In genomic region chr2:218229851-218230250, GRCh38 we compare ENCODE assay signal across 8 cellular contexts. TPM values are rescaled to one million over a fixed set of nuclear protein-coding genes. Genes with fewer than 3 reads are reported as not detected.
DNase-seq lines count a peak whose midpoint lies in the region; ATAC-seq, FAIRE-seq and TF ChIP-seq lines count a peak whose summit lies in the region.

No MANE protein-coding gene starts in this region.

- TF ChIP-seq POLR2A in GM12878 (IDR thresholded peaks at IDR 0.05; ENCODE audit: low read depth, low read length) = no peak

- H3K4me2 ChIP-seq in BLaER1 treated with 17β-estradiol and CSF1 and Interleukin-3, amounts not matched to agents 10 nM and 100 nM = peak overlapping the region; percentile 67 to 98 (median 87)
- H3K4me2 ChIP-seq in Karpas-422 (ENCODE audit: low read depth, low read length, poor library complexity, severe bottlenecking) = no peak overlapping the region
- peak overlapping the region; percentile 29 for H3K4me2 ChIP-seq in GM12878 (ENCODE audit: control insufficient read depth, insufficient read depth)

- TF ChIP-seq EP300 in GM12878 (IDR thresholded peaks at IDR 0.05; ENCODE audit: borderline replicate concordance in 1 of 2, control insufficient read depth in 1 of 2, low read depth in 2 of 2, low read length in 2 of 2) = no peak

- peaks cover 72% of the 10 kb centered on the region for H3K79me2 ChIP-seq in Karpas-422 (ENCODE audit: low read length)
- peaks cover 35% of the 10 kb centered on the region for H3K79me2 ChIP-seq in GM12878 (ENCODE audit: control insufficient read depth, insufficient read depth, low read length)

- DNase-seq in Karpas-422 (no peak), GM12878 (ENCODE audit: low read depth, low spot score) (no peak), HUDEP-2 (lab: John Stamatoyannopoulos, UW; ENCODE audit: unreplicated experiment in 76 of 76) (no peak), CD1c-positive myeloid dendritic cell (ENCODE audit: extremely low spot score) (no peak), NCI-H526 treated with DMSO at 0.1 percent for 48 hours (lab: John Stamatoyannopoulos, UW) (no peak)
- DNase-seq in activated effector memory CD4-positive, alpha-beta T cell treated with Interleukin-2 at 50 U/mL for 16 hours = no peak

- POLR2A ChIA-PET in GM12878 (lab: Charles Lee) = interaction anchor here (0.6 to 6.6 kb wide), 5 partner anchors 9 to 58 kb away, joined by 3 to 98 read pairs (median 5); partner anchors contain the start of gene ARPC2

- no peak for TF ChIP-seq CTCF in GM12878 (IDR thresholded peaks at IDR 0.05 in 2 of 3, conservative IDR thresholded peaks at IDR 0.05 in 1 of 3; ENCODE audit: control insufficient read depth in 2 of 3, extremely low read depth in 1 of 3, insufficient read depth in 1 of 3, low read depth in 3 of 3, low read length in 3 of 3)

- RAD21 ChIA-PET in GM12878 (lab: Charles Lee; ENCODE audit: unreplicated experiment) = interaction anchor here (0.7 to 4.6 kb wide), 9 partner anchors 11 to 167 kb away, joined by 3 to 84 read pairs (median 5); partner anchors contain the start of genes AAMP, ARPC2 and PNKD

- WGBS in GM12878 (ENCODE audit: insufficient coverage, insufficient replicate concordance, low lambda C conversion rate, missing lambda C conversion rate) = 4% methylated on average over 4 of the region's 4 CpGs

- H3K9me2 ChIP-seq in Karpas-422 (replicated peaks; ENCODE audit: insufficient read depth, low read length) = no peaks in the 10 kb centered on the region

- peak overlapping the region; percentile 42 to 78 (median 72); a peak in 21 of 22 replicates for H3K9ac ChIP-seq in BLaER1 treated with 17β-estradiol and CSF1 and Interleukin-3, amounts not matched to agents 10 nM and 100 nM
- H3K9ac ChIP-seq in Karpas-422 (ENCODE audit: low read length) = no peak overlapping the region
- H3K9ac ChIP-seq in GM12878 (ENCODE audit: control insufficient read depth, insufficient read depth, low read length) = peak overlapping the region; percentile 48
- peak overlapping the region; percentile 38 to 43 for H3K9ac ChIP-seq in mucosa of rectum (ENCODE audit: low read depth in 1 of 2, low read length in 2 of 2)

- CTCF ChIA-PET in GM12878 (lab: Yijun Ruan, JAX) = interaction anchor here (0.6 to 3.6 kb wide), 11 partner anchors 10 to 127 kb away, joined by 3 to 58 read pairs (median 4); partner anchors contain the start of genes ARPC2 and CATIP

- H3K36me3 ChIP-seq in BLaER1 treated with 17β-estradiol and CSF1 and Interleukin-3, amounts not matched to agents 10 nM and 100 nM = peaks cover 91 to 93% (median 92%) of the 10 kb centered on the region in 11 experiments
- H3K36me3 ChIP-seq in Karpas-422 (ENCODE audit: insufficient read depth, low read length) (peaks cover 79% of the 10 kb centered on the region), GM12878 (ENCODE audit: control insufficient read depth in 2 of 2, insufficient read depth in 2 of 2, low read length in 1 of 2) (peaks cover 9 to 38% of the 10 kb centered on the region in 2 experiments), mucosa of rectum (ENCODE audit: control insufficient read depth in 2 of 2, insufficient read depth in 2 of 2, low read length in 2 of 2) (peaks cover 46 to 52% of the 10 kb centered on the region in 2 donors)

- H2AFZ ChIP-seq in Karpas-422 (ENCODE audit: low read length) (no peak overlapping the region), GM12878 (ENCODE audit: control insufficient read depth, low read depth, low read length) (no peak overlapping the region)

- in situ Hi-C loops in GM12878 (cut with MboI) = no loop called here

- peak overlapping the region; percentile 11 to 96 (median 88); a peak in 21 of 22 replicates for H3K27ac ChIP-seq in BLaER1 treated with 17β-estradiol and CSF1 and Interleukin-3, amounts not matched to agents 10 nM and 100 nM
- H3K27ac ChIP-seq in Karpas-422 (ENCODE audit: low read length) (peak overlapping the region; percentile 73), GM12878 (ENCODE audit: control insufficient read depth, insufficient read depth) (peak overlapping the region; percentile 82), mucosa of rectum (ENCODE audit: low read depth in 2 of 2, low read length in 2 of 2) (peak overlapping the region; percentile 66 to 79)

- no peak for FAIRE-seq in GM12878 (lab: Jason Lieb, UNC)

- no TSS peak for BruUV-seq in GM12878 (replicated peaks; lab: Mats Ljungman, UMichigan)

- no peaks in the 10 kb centered on the region for H3K27me3 ChIP-seq in BLaER1 treated with 17β-estradiol and CSF1 and Interleukin-3, amounts not matched to agents 10 nM and 100 nM
- H3K27me3 ChIP-seq in Karpas-422 (ENCODE audit: low read length) (no peaks in the 10 kb centered on the region), GM12878 (replicated peaks in 1 of 2; ENCODE audit: control insufficient read depth in 2 of 2, insufficient read depth in 2 of 2, low read length in 1 of 2) (no peaks in the 10 kb centered on the region), mucosa of rectum (ENCODE audit: control insufficient read depth in 2 of 2, insufficient read depth in 2 of 2, low read length in 2 of 2) (no peaks in the 10 kb centered on the region)

- peak overlapping the region in 7 of 10 experiments; percentile 14 to 62 (median 40); a peak in 11 of 20 replicates for H3K4me3 ChIP-seq in BLaER1 treated with 17β-estradiol and CSF1 and Interleukin-3, amounts not matched to agents 10 nM and 100 nM
- no peak overlapping the region for H3K4me3 ChIP-seq in Karpas-422 (ENCODE audit: low read length)
- H3K4me3 ChIP-seq in GM12878 = peak overlapping the region; percentile 17; the same call in 1 of the 2 replicates
- no peak overlapping the region for H3K4me3 ChIP-seq in mucosa of rectum (ENCODE audit: low read length in 2 of 2)

- ATAC-seq in GM12878 = peak; percentile 48

- SMC1A ChIA-PET in GM12878 (lab: Charles Lee; ENCODE audit: uncharacterized antibody, unreplicated experiment) = interaction anchor here (0.9 to 4.0 kb wide), 10 partner anchors 10 to 62 kb away, joined by 3 to 73 read pairs (median 6); partner anchors contain the start of genes AAMP, ARPC2 and PNKD

- H3K9me3 ChIP-seq in BLaER1 treated with 17β-estradiol and CSF1 and Interleukin-3, amounts not matched to agents 10 nM and 100 nM (replicated peaks in 1 of 11) = peaks cover 0 to 5% (median 0%) of the 10 kb centered on the region in 11 experiments; a peak in 1 of 22 replicates
- H3K9me3 ChIP-seq in Karpas-422 (ENCODE audit: low read length) (no peaks in the 10 kb centered on the region), GM12878 (replicated peaks; ENCODE audit: control insufficient read depth, insufficient read depth, low read length) (no peaks in the 10 kb centered on the region), mucosa of rectum (ENCODE audit: control insufficient read depth in 2 of 2, low read length in 2 of 2) (no peaks in the 10 kb centered on the region)

- TF ChIP-seq RAD21 in GM12878 (IDR thresholded peaks at IDR 0.05; ENCODE audit: insufficient read depth, low read depth, low read length) = no peak

- peaks cover 14 to 99% (median 37%) of the 10 kb centered on the region in 11 experiments; a peak in 20 of 22 replicates for H4K20me1 ChIP-seq in BLaER1 treated with 17β-estradiol and CSF1 and Interleukin-3, amounts not matched to agents 10 nM and 100 nM
- H4K20me1 ChIP-seq in Karpas-422 (ENCODE audit: insufficient read depth, low read depth, low read length) (peaks cover 51% of the 10 kb centered on the region), GM12878 (ENCODE audit: control insufficient read depth, insufficient read depth) (peaks cover 3% of the 10 kb centered on the region; the same call in 1 of the 2 replicates)

- peaks cover 31 to 79% (median 53%) of the 10 kb centered on the region in 10 experiments for H3K4me1 ChIP-seq in BLaER1 treated with 17β-estradiol and CSF1 and Interleukin-3, amounts not matched to agents 10 nM and 100 nM
- peaks cover 47% of the 10 kb centered on the region for H3K4me1 ChIP-seq in Karpas-422 (ENCODE audit: low read length)
- H3K4me1 ChIP-seq in GM12878 (ENCODE audit: control insufficient read depth, insufficient read depth, low read length) = peaks cover 26% of the 10 kb centered on the region
- peaks cover 26 to 34% of the 10 kb centered on the region in 2 donors for H3K4me1 ChIP-seq in mucosa of rectum (ENCODE audit: control insufficient read depth in 2 of 2, insufficient read depth in 2 of 2, low read length in 2 of 2)

- intact Hi-C loops in GM12878 (cut with micrococcal nuclease; ENCODE audit: unreplicated experiment) = loop anchor here (1.0 kb wide), 1 partner anchor 12 kb away; no protein-coding TSS in a partner anchor

RNA-seq across cellular contexts. Expression of gene ARPC2, which starts 12.9 kb away (rescaled TPM):
- 474 and 568 TPM in 2 replicates for total RNA-seq in Karpas-422 (2014; rRNA removed; shearing (Covaris generic); ENCODE audit: low replicate concordance)
- 476 and 481 TPM in 2 replicates for total RNA-seq in GM12878 (2013; cell fraction: nucleolus; rRNA removed)
- total RNA-seq in GM12878 (2014; rRNA removed) (467 and 490 TPM in 2 replicates), GM12878 (2014; rRNA removed; fragmentation: Illumina TruSeq; extraction: Trizol) (515 and 534 TPM in 2 replicates), GM12878 (2021) (421 and 440 TPM in 2 replicates)
- 353 TPM for polyA plus RNA-seq in GM12878 (2011; ENCODE audit: low read depth)
- polyA plus RNA-seq in GM12878 (2011; rRNA removed) (816 and 944 TPM in 2 replicates), GM12878 (2014; fragmentation: Illumina TruSeq; extraction: Trizol) (707 and 841 TPM in 2 replicates), GM12878 (2014; fragmentation: Nextera tagmentation; extraction: Ambion mirVana) (100 to 1,000 TPM; 711 to 735 TPM), GM12878 (2014; rRNA removed) (524 and 584 TPM in 2 replicates), GM12878 (2016; fragmentation: Nextera tagmentation; extraction: Ambion mirVana) (100 to 1,000 TPM; 963 to 980 TPM)
- polyA plus RNA-seq in GM12878 (2011; cell fraction: cytosol; rRNA removed) = 507 and 628 TPM in 2 replicates
- 360 and 459 TPM in 2 replicates for polyA plus RNA-seq in GM12878 (2011; cell fraction: nucleus; rRNA removed)
- 357 and 396 TPM in 2 replicates for polyA plus RNA-seq in GM12878 (2012)
- 378 and 382 TPM in 2 replicates for polyA minus RNA-seq in GM12878 (2011; rRNA and poly(A)+ RNA removed)
- 165 and 198 TPM in 2 replicates for polyA minus RNA-seq in GM12878 (2011; cell fraction: cytosol; rRNA and poly(A)+ RNA removed)
- polyA minus RNA-seq in GM12878 (2011; cell fraction: nucleus; rRNA and poly(A)+ RNA removed) = 146 and 227 TPM in 2 replicates

RNA-seq across cellular contexts. Expression of gene GPBAR1, which starts 31.0 kb away (rescaled TPM):
- total RNA-seq in Karpas-422 (2014; rRNA removed; shearing (Covaris generic); ENCODE audit: low replicate concordance) = 0.29 and 0.82 TPM in 2 replicates
- total RNA-seq in GM12878 (2013; cell fraction: nucleolus; rRNA removed) = 0.39 and 0.77 TPM in 2 replicates
- total RNA-seq in GM12878 (2014; rRNA removed) (0.17 TPM in 1 of 2 replicates, not detected in the other), GM12878 (2014; rRNA removed; fragmentation: Illumina TruSeq; extraction: Trizol) (0.09 TPM in 2 replicates), GM12878 (2021) (0.13 and 0.36 TPM in 2 replicates)
- polyA plus RNA-seq in GM12878 (2011; ENCODE audit: low read depth) = not detected
- polyA plus RNA-seq in GM12878 (2011; rRNA removed) (0.03 TPM in 1 of 2 replicates, not detected in the other), GM12878 (2014; fragmentation: Illumina TruSeq; extraction: Trizol) (0.07 and 0.10 TPM in 2 replicates), GM12878 (2014; fragmentation: Nextera tagmentation; extraction: Ambion mirVana) (not detected), GM12878 (2014; rRNA removed) (0.22 and 0.24 TPM in 2 replicates), GM12878 (2016; fragmentation: Nextera tagmentation; extraction: Ambion mirVana) (under 1 TPM in 1 of 2 experiments, not detected in 1; 0.11 TPM)
- polyA plus RNA-seq in GM12878 (2011; cell fraction: cytosol; rRNA removed) = 0.03 and 0.10 TPM in 2 replicates
- 0.70 and 0.92 TPM in 2 replicates for polyA plus RNA-seq in GM12878 (2011; cell fraction: nucleus; rRNA removed)
- 0.15 and 0.38 TPM in 2 replicates for polyA plus RNA-seq in GM12878 (2012)
- polyA minus RNA-seq in GM12878 (2011; rRNA and poly(A)+ RNA removed) = 0.29 and 1.2 TPM in 2 replicates
- polyA minus RNA-seq in GM12878 (2011; cell fraction: cytosol; rRNA and poly(A)+ RNA removed) = not detected in 2 replicates
- polyA minus RNA-seq in GM12878 (2011; cell fraction: nucleus; rRNA and poly(A)+ RNA removed) = 1.9 and 3.5 TPM in 2 replicates

RNA-seq across cellular contexts. Expression of gene AAMP, which starts 40.1 kb away (rescaled TPM):
- total RNA-seq in Karpas-422 (2014; rRNA removed; shearing (Covaris generic); ENCODE audit: low replicate concordance) = 77.6 and 204 TPM in 2 replicates
- total RNA-seq in GM12878 (2013; cell fraction: nucleolus; rRNA removed) = 31.5 and 34.1 TPM in 2 replicates
- 97.1 and 114 TPM in 2 replicates for total RNA-seq in GM12878 (2014; rRNA removed)
- 70.6 and 71.7 TPM in 2 replicates for total RNA-seq in GM12878 (2014; rRNA removed; fragmentation: Illumina TruSeq; extraction: Trizol)
- total RNA-seq in GM12878 (2021) = 64.8 and 66.3 TPM in 2 replicates
- 28.2 TPM for polyA plus RNA-seq in GM12878 (2011; ENCODE audit: low read depth)
- 33.2 and 50.7 TPM in 2 replicates for polyA plus RNA-seq in GM12878 (2011; rRNA removed)
- polyA plus RNA-seq in GM12878 (2011; cell fraction: cytosol; rRNA removed) = 74.8 and 117 TPM in 2 replicates
- polyA plus RNA-seq in GM12878 (2011; cell fraction: nucleus; rRNA removed) = 96.5 and 123 TPM in 2 replicates
- 54.1 and 62.5 TPM in 2 replicates for polyA plus RNA-seq in GM12878 (2012)
- polyA plus RNA-seq in GM12878 (2014; fragmentation: Illumina TruSeq; extraction: Trizol) = 49.8 and 93.1 TPM in 2 replicates
- polyA plus RNA-seq in GM12878 (2014; fragmentation: Nextera tagmentation; extraction: Ambion mirVana) = 1 to 10 TPM; 4.4 to 5.5 TPM
- 95.4 and 104 TPM in 2 replicates for polyA plus RNA-seq in GM12878 (2014; rRNA removed)
- polyA plus RNA-seq in GM12878 (2016; fragmentation: Nextera tagmentation; extraction: Ambion mirVana) = 100 to 1,000 TPM; 118 to 140 TPM
- 40.1 and 64.8 TPM in 2 replicates for polyA minus RNA-seq in GM12878 (2011; rRNA and poly(A)+ RNA removed)
- polyA minus RNA-seq in GM12878 (2011; cell fraction: cytosol; rRNA and poly(A)+ RNA removed) = 18.0 and 22.5 TPM in 2 replicates
- 23.2 and 29.2 TPM in 2 replicates for polyA minus RNA-seq in GM12878 (2011; cell fraction: nucleus; rRNA and poly(A)+ RNA removed)

RNA-seq across cellular contexts. Expression of gene PNKD, which starts 40.5 kb away (rescaled TPM):
- total RNA-seq in Karpas-422 (2014; rRNA removed; shearing (Covaris generic); ENCODE audit: low replicate concordance) = 26.5 and 60.1 TPM in 2 replicates
- 19.8 and 82.8 TPM in 2 replicates for total RNA-seq in GM12878 (2013; cell fraction: nucleolus; rRNA removed)
- total RNA-seq in GM12878 (2014; rRNA removed) (41.9 and 42.3 TPM in 2 replicates), GM12878 (2014; rRNA removed; fragmentation: Illumina TruSeq; extraction: Trizol) (27.2 and 28.5 TPM in 2 replicates), GM12878 (2021) (42.0 and 45.1 TPM in 2 replicates)
- 23.5 TPM for polyA plus RNA-seq in GM12878 (2011; ENCODE audit: low read depth)
- polyA plus RNA-seq in GM12878 (2011; rRNA removed) (26.3 and 54.9 TPM in 2 replicates), GM12878 (2014; fragmentation: Illumina TruSeq; extraction: Trizol) (15.8 and 41.6 TPM in 2 replicates), GM12878 (2014; fragmentation: Nextera tagmentation; extraction: Ambion mirVana) (100 to 1,000 TPM in 1 of 2 experiments, 10 to 100 TPM in 1; 72.6 to 104 TPM), GM12878 (2014; rRNA removed) (67.7 and 72.6 TPM in 2 replicates), GM12878 (2016; fragmentation: Nextera tagmentation; extraction: Ambion mirVana) (100 to 1,000 TPM in 1 of 2 experiments, 10 to 100 TPM in 1; 90.9 to 106 TPM)
- polyA plus RNA-seq in GM12878 (2011; cell fraction: cytosol; rRNA removed) = 79.6 and 84.9 TPM in 2 replicates
- polyA plus RNA-seq in GM12878 (2011; cell fraction: nucleus; rRNA removed) = 82.3 and 86.2 TPM in 2 replicates
- polyA plus RNA-seq in GM12878 (2012) = 34.0 and 41.6 TPM in 2 replicates
- 14.6 and 25.1 TPM in 2 replicates for polyA minus RNA-seq in GM12878 (2011; rRNA and poly(A)+ RNA removed)
- polyA minus RNA-seq in GM12878 (2011; cell fraction: cytosol; rRNA and poly(A)+ RNA removed) = 11.8 and 12.7 TPM in 2 replicates
- 11.6 and 18.2 TPM in 2 replicates for polyA minus RNA-seq in GM12878 (2011; cell fraction: nucleus; rRNA and poly(A)+ RNA removed)

Comparison
In these comparisons a context has a peak if more than half of its experiments do, and no peak if none do; other contexts are left out.
1. H3K4me3 ChIP-seq: peak in BLaER1 treated with 17β-estradiol and CSF1 and Interleukin-3, amounts not matched to agents 10 nM and 100 nM (7 of 10) and GM12878 (single experiment); none in Karpas-422 (single experiment) and mucosa of rectum (0 of 2).
2. Peak in every context shown above with its lines, with median percentiles within 50 percentile points of each other: H3K27ac ChIP-seq.